9 cellular contexts compared by ENCODE assay signal in the genomic region with DNA sequence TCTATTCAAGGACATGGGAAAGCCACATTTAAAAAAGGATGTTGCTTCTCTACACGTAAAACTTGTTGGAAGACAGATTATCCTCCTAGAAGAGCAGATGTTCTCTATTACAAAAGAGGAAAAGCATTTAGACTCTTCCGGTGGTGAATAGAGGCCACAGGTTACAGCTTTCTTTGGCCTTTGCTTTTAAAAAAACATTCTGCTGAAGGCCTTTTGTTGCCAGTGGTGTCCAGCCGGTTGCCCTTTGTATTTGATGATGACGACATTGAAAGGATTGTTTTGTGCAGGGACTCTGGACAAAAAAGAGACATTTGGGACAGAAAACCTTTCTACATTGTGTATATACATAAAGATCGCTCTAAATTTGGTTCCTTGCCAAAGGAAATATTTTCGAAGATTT.
DNase-seq lines count a peak whose midpoint lies in the region; ATAC-seq and TF ChIP-seq lines count a peak whose summit lies in the region.
"Had no signal": no experiment of that assay in that cellular context is flagged by ENCODE, and none has a peak within 500 bp of the region (broad histone marks: within the 10 kb centered on the region; RNA-seq: fewer than 3 reads in every experiment).

No MANE protein-coding gene starts in this region.

- ATAC-seq in body of pancreas, result peak; percentile 50
- no peak for ATAC-seq in effector memory CD8-positive, alpha-beta T cell (replicated peaks)

- no peaks in the 10 kb centered on the region for H3K27me3 ChIP-seq in body of pancreas

- H3K27ac ChIP-seq in body of pancreas, result no peak overlapping the region

- H3K4me3 ChIP-seq in body of pancreas, result no peak overlapping the region

- H3K9me3 ChIP-seq in body of pancreas, result no peaks in the 10 kb centered on the region

- peaks cover 2% of the 10 kb centered on the region for H3K36me3 Mint-ChIP-seq in effector memory CD8-positive, alpha-beta T cell (ENCODE audit: insufficient read depth)
- H3K36me3 Mint-ChIP-seq: naive B cell had no signal

- TF ChIP-seq POLR2A in body of pancreas (IDR thresholded peaks at IDR 0.05), result no peak

- no peaks in the 10 kb centered on the region for H3K9me3 Mint-ChIP-seq in effector memory CD8-positive, alpha-beta T cell
- H3K9me3 Mint-ChIP-seq: naive B cell had no signal

- peaks cover 0 to 34% of the 10 kb centered on the region in 2 donors for H3K27me3 Mint-ChIP-seq in effector memory CD8-positive, alpha-beta T cell
- H3K27me3 Mint-ChIP-seq: naive B cell had no signal

- H3K4me3 Mint-ChIP-seq in effector memory CD8-positive, alpha-beta T cell, result no peak overlapping the region
- H3K4me3 Mint-ChIP-seq: naive B cell had no signal

- 47 to 53% methylated on average over 6 of the region's 6 CpGs for WGBS in body of pancreas, 2 donors

- intact Hi-C loops in body of pancreas (cut with DNase I), result no loop called here

- H3K4me1 ChIP-seq in body of pancreas, result no peaks in the 10 kb centered on the region

- TF ChIP-seq CTCF in body of pancreas (IDR thresholded peaks at IDR 0.05), result no peak

- peaks cover 0 to 3% of the 10 kb centered on the region in 2 donors for H3K4me1 Mint-ChIP-seq in effector memory CD8-positive, alpha-beta T cell (ENCODE audit: low read depth in 2 of 2)

- no peaks in the 10 kb centered on the region for H3K36me3 ChIP-seq in body of pancreas (replicated peaks in 1 of 2; ENCODE audit: insufficient read depth in 1 of 2, low read depth in 2 of 2)

- peak; percentile 39 for DNase-seq in DMS153 treated with DMSO at 0.1 percent for 48 hours (lab: John Stamatoyannopoulos, UW; ENCODE audit: unreplicated experiment)
- no peak for DNase-seq in DMS153 (lab: John Stamatoyannopoulos, UW)
- DNase-seq in body of pancreas, result peak in 1 of 4 donors; percentile 20
- DNase-seq in iPS-NIHi11 (ENCODE audit: low spot score), result peak; percentile 14
- DNase-seq in superior temporal gyrus (ENCODE audit: extremely low spot score), result peak; percentile 55
- DNase-seq in NCI-H2029 (lab: John Stamatoyannopoulos, UW), result no peak
- DNase-seq in NCI-H128 (lab: John Stamatoyannopoulos, UW; ENCODE audit: unreplicated experiment), result no peak
- DNase-seq in effector memory CD8-positive, alpha-beta T cell, result no peak
- DNase-seq: naive B cell had no signal

- no peak overlapping the region for H3K27ac Mint-ChIP-seq in effector memory CD8-positive, alpha-beta T cell

Comparison
In these comparisons a context has a peak if more than half of its experiments do, and no peak if none do; other contexts are left out.
1. DNase-seq: peak in DMS153 treated with DMSO at 0.1 percent for 48 hours (single experiment), iPS-NIHi11 (single experiment) and superior temporal gyrus (single experiment); none in DMS153 (single experiment), NCI-H2029 (single experiment), NCI-H128 (single experiment) and effector memory CD8-positive, alpha-beta T cell (0 of 3).